1 cellular context compared by ENCODE assay signal in genomic region chr4:9691221-9692065, GRCh38.
A peak's percentile ranks its signal among the peaks of the same experiment; 100 is the strongest.
TF ChIP-seq lines count a peak whose summit lies in the region.

No MANE protein-coding gene starts in this region.

TF ChIP-seq in HepG2, 621 proteins besides CTCF, POLR2A, EP300 and RAD21 (continued from another document and continues in another):
- TF ChIP-seq ZNF580 (CRISPR knock-in tag; IDR thresholded peaks at IDR 0.05; ENCODE audit: borderline replicate concordance, low read depth) (0 out of 2 replicates have a peak, but pooled peaks have one; percentile 23), NFYB (CRISPR knock-in tag; IDR thresholded peaks at IDR 0.05) (no peak), ARNTL (CRISPR knock-in tag; IDR thresholded peaks at IDR 0.05) (no peak), PPARG (CRISPR knock-in tag; conservative IDR thresholded peaks at IDR 0.05) (no peak), ZNF225 (CRISPR knock-in tag; IDR thresholded peaks at IDR 0.05) (peak; percentile 39; the same call in 1 of the 2 replicates), HOXA3 (CRISPR knock-in tag; IDR thresholded peaks at IDR 0.05) (0 out of 2 replicates have a peak, but pooled peaks have one; percentile 27), ZNF713 (CRISPR knock-in tag; IDR thresholded peaks at IDR 0.05) (no peak), PAWR (CRISPR knock-in tag; IDR thresholded peaks at IDR 0.05; ENCODE audit: borderline replicate concordance) (no peak), ZBTB3 (CRISPR knock-in tag; IDR thresholded peaks at IDR 0.05; ENCODE audit: borderline replicate concordance, low read depth) (no peak), ZNF772 (CRISPR knock-in tag; IDR thresholded peaks at IDR 0.05) (0 out of 2 replicates have a peak, but pooled peaks have one; percentile 23), SIN3B (IDR thresholded peaks at IDR 0.05; ENCODE audit: low read length) (no peak), SPEN (CRISPR knock-in tag; IDR thresholded peaks at IDR 0.05; ENCODE audit: low read depth) (peak; percentile 41; the same call in 1 of the 2 replicates), MAFG (CRISPR knock-in tag; IDR thresholded peaks at IDR 0.05) (no peak), PCBP1 (IDR thresholded peaks at IDR 0.05; ENCODE audit: borderline replicate concordance, low read depth, low read length) (no peak), TCF7 (IDR thresholded peaks at IDR 0.05; ENCODE audit: low read depth) (no peak), ZFP90 (CRISPR knock-in tag; IDR thresholded peaks at IDR 0.05; ENCODE audit: borderline replicate concordance) (0 out of 2 replicates have a peak, but pooled peaks have one; percentile 57), RERE (CRISPR knock-in tag; IDR thresholded peaks at IDR 0.05; ENCODE audit: low read depth) (no peak), REPIN1 (CRISPR knock-in tag; IDR thresholded peaks at IDR 0.05; ENCODE audit: borderline replicate concordance, low read depth) (peak; percentile 20; the same call in 1 of the 2 replicates), POGZ (CRISPR knock-in tag; IDR thresholded peaks at IDR 0.05) (0 out of 2 replicates have a peak, but pooled peaks have one; percentile 2), TAF1 (CRISPR knock-in tag; IDR thresholded peaks at IDR 0.05) (0 out of 2 replicates have a peak, but pooled peaks have one; percentile 23), ZNF660 (CRISPR knock-in tag; IDR thresholded peaks at IDR 0.05; ENCODE audit: borderline replicate concordance, low read depth) (no peak), TGIF2 (CRISPR knock-in tag; IDR thresholded peaks at IDR 0.05) (no peak), POLR2AphosphoS5 (IDR thresholded peaks at IDR 0.05; ENCODE audit: low read depth, low read length) (no peak), ZNF792 (CRISPR knock-in tag; IDR thresholded peaks at IDR 0.05) (0 out of 2 replicates have a peak, but pooled peaks have one; percentile 26), ZBTB7B (CRISPR knock-in tag; IDR thresholded peaks at IDR 0.05) (0 out of 2 replicates have a peak, but pooled peaks have one; percentile 48), SALL1 (CRISPR knock-in tag; IDR thresholded peaks at IDR 0.05) (peak; percentile 42; the same call in 1 of the 2 replicates), ZBTB34 (CRISPR knock-in tag; IDR thresholded peaks at IDR 0.05) (no peak), ZGPAT (CRISPR knock-in tag; IDR thresholded peaks at IDR 0.05) (peak; percentile 38; the same call in 1 of the 2 replicates), ZNF777 (CRISPR knock-in tag; IDR thresholded peaks at IDR 0.05) (peak; percentile 62; the same call in 1 of the 2 replicates), SP4 (CRISPR knock-in tag; IDR thresholded peaks at IDR 0.05) (peak; percentile 86), SNAPC2 (CRISPR knock-in tag; IDR thresholded peaks at IDR 0.05) (no peak), ZNF292 (CRISPR knock-in tag; IDR thresholded peaks at IDR 0.05; ENCODE audit: borderline replicate concordance, low read depth) (no peak), ZNF546 (CRISPR knock-in tag; conservative IDR thresholded peaks at IDR 0.05) (no peak), ZNF775 (CRISPR knock-in tag; IDR thresholded peaks at IDR 0.05; ENCODE audit: borderline replicate concordance) (no peak), ZNF790 (CRISPR knock-in tag; IDR thresholded peaks at IDR 0.05; ENCODE audit: borderline replicate concordance) (no peak), NFKB2 (CRISPR knock-in tag; IDR thresholded peaks at IDR 0.05; ENCODE audit: borderline replicate concordance) (peak; percentile 27; the same call in 1 of the 2 replicates), EED (CRISPR knock-in tag; IDR thresholded peaks at IDR 0.05) (no peak), NCOA1 (CRISPR knock-in tag; IDR thresholded peaks at IDR 0.05) (no peak), RBFOX2 (IDR thresholded peaks at IDR 0.05; ENCODE audit: low read depth, low read length) (peak; percentile 29; the same call in 1 of the 2 replicates), SALL2 (CRISPR knock-in tag; IDR thresholded peaks at IDR 0.05) (no peak), MAZ (IDR thresholded peaks at IDR 0.05; ENCODE audit: borderline replicate concordance, low read depth, low read length) (no peak), MAZ (CRISPR knock-in tag; IDR thresholded peaks at IDR 0.05; ENCODE audit: low read depth) (peak; percentile 44; the same call in 1 of the 2 replicates), PBX2 (CRISPR knock-in tag; IDR thresholded peaks at IDR 0.05) (no peak), PAXIP1 (CRISPR knock-in tag; conservative IDR thresholded peaks at IDR 0.05) (no peak), TSC22D2 (CRISPR knock-in tag; IDR thresholded peaks at IDR 0.05; ENCODE audit: borderline replicate concordance) (0 out of 2 replicates have a peak, but pooled peaks have one; percentile 40), ZNF687 (CRISPR knock-in tag; IDR thresholded peaks at IDR 0.05) (peak; percentile 68)
